8 cellular contexts compared by ENCODE assay signal in genomic region chr3:56754753-56755365, GRCh38. TPM values are rescaled to one million over a fixed set of nuclear protein-coding genes. Genes with fewer than 3 reads are reported as not detected.
DNase-seq lines count a peak whose midpoint lies in the region; ATAC-seq and TF ChIP-seq lines count a peak whose summit lies in the region.

No MANE protein-coding gene starts in this region.

- H3K36me3 ChIP-seq in GM23338 (ENCODE audit: insufficient read depth) = no peaks in the 10 kb centered on the region

- no peaks in the 10 kb centered on the region for H3K79me2 ChIP-seq in GM23338 (replicated peaks; ENCODE audit: insufficient read depth)

- H3K4me1 Mint-ChIP-seq in CD14-positive monocyte (peaks cover 80% of the 10 kb centered on the region), GM23338 (peaks cover 12% of the 10 kb centered on the region)

- H4K20me1 ChIP-seq in GM23338 (replicated peaks; ENCODE audit: insufficient read depth) = no peaks in the 10 kb centered on the region

- no peak overlapping the region for H3K4me3 ChIP-seq in GM23338

- H3K4me2 ChIP-seq in GM23338 = no peak overlapping the region

- H3K9me3 Mint-ChIP-seq in CD14-positive monocyte (peaks cover 0 to 3% (median 0%) of the 10 kb centered on the region in 7 donors), GM23338 (no peaks in the 10 kb centered on the region)

- ATAC-seq in HG03108 (IDR thresholded peaks at IDR 0.05; ENCODE audit: unreplicated experiment) = peak; percentile 30
- no peak for ATAC-seq in GM23338
- no peak for ATAC-seq in HG02759 (IDR thresholded peaks at IDR 0.05; ENCODE audit: unreplicated experiment)
- no peak for ATAC-seq in HG03439 (IDR thresholded peaks at IDR 0.05; ENCODE audit: unreplicated experiment)

- H3K27ac Mint-ChIP-seq in CD14-positive monocyte = peak overlapping the region; percentile 98 to 100 (median 99)
- H3K27ac Mint-ChIP-seq in GM23338 = no peak overlapping the region

- DNase-seq in CD14-positive monocyte (ENCODE audit: low spot score) (peak; percentile 48), mucosa of gallbladder (ENCODE audit: low spot score) (peak; percentile 22), GM23338 (ENCODE audit: low spot score) (no peak), NCI-H187 treated with DMSO at 0.1 percent for 48 hours (lab: John Stamatoyannopoulos, UW) (no peak)
- peak; percentile 16 for DNase-seq in activated gamma-delta T cell treated with anti-CD3 and anti-CD28 coated beads, Interleukin-2, amount 50 U/mL, for 16 hours (ENCODE audit: low read depth)

- intact Hi-C loops in CD14-positive monocyte (cut with micrococcal nuclease) = loop anchor here (5.0 to 10.0 kb wide), 3 partner anchors 42 to 73 kb away; partner anchors contain the start of gene TASOR (in 1 of the 2)

- no peak overlapping the region for H3K27ac ChIP-seq in GM23338 (ENCODE audit: low read depth)

- H3K36me3 Mint-ChIP-seq in CD14-positive monocyte (peaks cover 34 to 46% of the 10 kb centered on the region in 2 donors), GM23338 (ENCODE audit: low read depth) (no peaks in the 10 kb centered on the region)

- no peak for TF ChIP-seq CTCF in CD14-positive monocyte (IDR thresholded peaks at IDR 0.05)
- TF ChIP-seq CTCF in GM23338 (conservative IDR thresholded peaks at IDR 0.05; ENCODE audit: low read depth in 2 of 2) = no peak

- no peaks in the 10 kb centered on the region for H3K27me3 ChIP-seq in GM23338 (ENCODE audit: insufficient read depth)

- H2AFZ ChIP-seq in GM23338 = no peak overlapping the region

- no peaks in the 10 kb centered on the region for H3F3A ChIP-seq in GM23338 (replicated peaks; ENCODE audit: low read depth)

- H3K4me1 ChIP-seq in GM23338 (ENCODE audit: insufficient read depth) = peaks cover 4% of the 10 kb centered on the region; the same call in 1 of the 2 replicates

- H3K9me2 ChIP-seq in GM23338 (ENCODE audit: insufficient read depth) = 0 out of 2 replicates have a peak, but pooled peaks cover 5% of the 10 kb centered on the region

- H3K4me3 Mint-ChIP-seq in CD14-positive monocyte = peak overlapping the region; percentile 86 to 96
- no peak overlapping the region for H3K4me3 Mint-ChIP-seq in GM23338

- H3K27me3 Mint-ChIP-seq in CD14-positive monocyte (ENCODE audit: low read depth in 3 of 3) = peaks cover 0 to 2% (median 0%) of the 10 kb centered on the region in 3 donors
- H3K27me3 Mint-ChIP-seq in GM23338 (ENCODE audit: insufficient read depth, low read depth, poor library complexity) = peaks cover 8% of the 10 kb centered on the region

TF ChIP-seq in GM23338, 12 proteins besides CTCF, POLR2A, EP300 and RAD21 (continues in another document):
- TF ChIP-seq EZH2phosphoT487 (IDR thresholded peaks at IDR 0.05; ENCODE audit: unreplicated experiment) (no peak), ZNF114 (CRISPR knock-in tag; IDR thresholded peaks at IDR 0.05) (no peak), CREB1 (CRISPR knock-in tag; IDR thresholded peaks at IDR 0.05; ENCODE audit: low read depth) (no peak), ETS1 (IDR thresholded peaks at IDR 0.05) (no peak), JUNB (IDR thresholded peaks at IDR 0.05; ENCODE audit: unreplicated experiment) (no peak), NANOG (IDR thresholded peaks at IDR 0.05; ENCODE audit: borderline replicate concordance) (no peak), EZH2 (IDR thresholded peaks at IDR 0.05; ENCODE audit: low read depth, unreplicated experiment) (no peak), STAT1 (IDR thresholded peaks at IDR 0.05; ENCODE audit: unreplicated experiment) (no peak), POLR2AphosphoS5 (IDR thresholded peaks at IDR 0.05; ENCODE audit: low read depth) (no peak), ZNF462 (CRISPR knock-in tag; IDR thresholded peaks at IDR 0.05) (no peak)

RNA-seq across cellular contexts. Expression of gene ARHGEF3, which starts 46.9 kb away (rescaled TPM):
- polyA plus RNA-seq in CD14-positive monocyte (10 to 100 TPM; 22.6 to 29.5 TPM), GM23338 (2016; fragmentation: Nextera tagmentation; extraction: Ambion mirVana) (2.7 and 5.1 TPM in 2 replicates)
- total RNA-seq in mucosa of gallbladder = 44.5 TPM
- total RNA-seq in GM23338 (2014; rRNA removed; shearing (Covaris generic)) = 5.0 and 8.0 TPM in 2 replicates

Comparison
In these comparisons a context has a peak if more than half of its experiments do, and no peak if none do; other contexts are left out.
1. DNase-seq: peak in CD14-positive monocyte (single experiment), activated gamma-delta T cell treated with anti-CD3 and anti-CD28 coated beads, Interleukin-2, amount 50 U/mL, for 16 hours (single experiment) and mucosa of gallbladder (single experiment); none in GM23338 (single experiment) and NCI-H187 treated with DMSO at 0.1 percent for 48 hours (single experiment).